Comparison of ENCODE assay signal across 9 cellular contexts in the genomic region with DNA sequence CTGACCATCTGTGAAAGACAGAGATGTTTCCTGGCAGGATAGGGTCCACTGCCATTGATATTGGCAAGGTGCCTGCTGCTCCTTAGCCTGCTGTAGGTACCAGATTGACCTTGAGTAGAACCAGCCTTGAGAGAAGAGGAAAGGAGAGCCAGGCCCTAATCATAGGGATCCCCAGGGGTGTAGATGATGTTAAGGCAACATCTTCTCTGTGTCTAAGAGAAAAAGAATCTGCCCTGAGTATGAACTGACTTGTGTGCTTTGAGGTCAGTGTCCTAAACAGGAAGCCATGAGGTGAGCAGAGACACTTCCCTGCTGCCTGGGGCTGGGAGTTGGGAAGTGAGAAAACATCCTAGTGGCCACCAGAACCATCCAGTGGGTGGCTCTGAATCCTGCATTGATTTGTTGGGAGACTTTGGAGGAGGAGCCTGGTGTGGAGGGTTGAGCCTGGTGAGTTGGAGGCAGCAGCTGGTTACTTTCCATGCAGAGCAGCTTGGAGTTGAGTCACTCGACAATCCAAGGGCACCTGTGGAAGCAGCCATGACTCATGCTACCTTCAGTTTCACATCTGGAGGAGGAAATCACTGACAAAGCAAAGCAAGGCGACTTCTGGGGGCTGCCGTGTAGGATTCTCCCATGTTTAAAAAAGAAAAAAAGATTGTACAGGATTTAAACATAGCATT. TPM values are rescaled to one million over a fixed set of nuclear protein-coding genes. Genes with fewer than 3 reads are reported as not detected.
DNase-seq lines count a peak whose midpoint lies in the region; ATAC-seq and TF ChIP-seq lines count a peak whose summit lies in the region.
"Had no signal": no experiment of that assay in that cellular context is flagged by ENCODE, and none has a peak within 500 bp of the region (broad histone marks: within the 10 kb centered on the region; RNA-seq: fewer than 3 reads in every experiment).

No MANE protein-coding gene starts in this region.

- H3K27me3 ChIP-seq in aorta (ENCODE audit: control insufficient read depth in 1 of 2, insufficient read depth in 2 of 2, low read length in 1 of 2) = no peaks in the 10 kb centered on the region
- H3K27me3 ChIP-seq in Karpas-422 (ENCODE audit: low read length) = no peaks in the 10 kb centered on the region

- 70 to 75% methylated on average over 3 of the region's 3 CpGs for WGBS in aorta, 2 donors

- H3K4me3 ChIP-seq in epithelial cell of esophagus (ENCODE audit: low read length) (no peak overlapping the region), aorta (ENCODE audit: low read length in 2 of 2) (no peak overlapping the region), Karpas-422 (ENCODE audit: low read length) (no peak overlapping the region)

- H3K9me3 ChIP-seq in aorta (ENCODE audit: control insufficient read depth, low read length) (no peaks in the 10 kb centered on the region), Karpas-422 (ENCODE audit: low read length) (no peaks in the 10 kb centered on the region)

- peak; percentile 94 for ATAC-seq in activated CD4-positive, CD25-positive, alpha-beta regulatory T cell treated with anti-CD3 and anti-CD28 coated beads, Interleukin-2, amount 50 U/mL, for 24 hours
- ATAC-seq in aorta (ENCODE audit: low FRiP score) (peak; percentile 73), GM21367 (IDR thresholded peaks at IDR 0.05; ENCODE audit: unreplicated experiment) (no peak)

- no peaks in the 10 kb centered on the region for H3K36me3 ChIP-seq in aorta (ENCODE audit: control insufficient read depth in 1 of 2, insufficient read depth in 2 of 2, low read length in 1 of 2)
- H3K36me3 ChIP-seq in Karpas-422 (ENCODE audit: insufficient read depth, low read length) = no peaks in the 10 kb centered on the region

- no peak overlapping the region for H3K4me2 ChIP-seq in Karpas-422 (ENCODE audit: low read depth, low read length, poor library complexity, severe bottlenecking)

- no peak overlapping the region for H2AFZ ChIP-seq in Karpas-422 (ENCODE audit: low read length)

- H3K9ac ChIP-seq in Karpas-422 (ENCODE audit: low read length) = no peak overlapping the region

- intact Hi-C loops in aorta (cut with DNase I) = loop anchor here in 1 of 2 donors (5.0 kb wide), 1 partner anchor 35 kb away; no protein-coding TSS in a partner anchor

- peak; percentile 56 for DNase-seq in SIG-M5 treated with dmso at 0.1 percent for 504 hours (lab: John Stamatoyannopoulos, UW; ENCODE audit: unreplicated experiment)
- DNase-seq in SIG-M5 (lab: John Stamatoyannopoulos, UW) = no peak
- peak; percentile 98 for DNase-seq in epithelial cell of esophagus (ENCODE audit: low read depth)
- DNase-seq in occipital lobe (lab: John Stamatoyannopoulos, UW) = peak; percentile 46
- peak in 1 of 2 donors; percentile 58 for DNase-seq in aorta
- DNase-seq in Karpas-422 = no peak
- DNase-seq: DND-41 had no signal

- no peaks in the 10 kb centered on the region for H3K79me2 ChIP-seq in Karpas-422 (ENCODE audit: low read length)

- peak; percentile 29 for TF ChIP-seq CTCF in epithelial cell of esophagus (IDR thresholded peaks at IDR 0.05; ENCODE audit: insufficient read depth, low read depth, low read length, missing control alignments)

- H3K4me1 ChIP-seq in aorta (ENCODE audit: control insufficient read depth in 1 of 2, insufficient read depth in 2 of 2, low read length in 2 of 2) (no peaks in the 10 kb centered on the region), Karpas-422 (ENCODE audit: low read length) (peaks cover 7% of the 10 kb centered on the region)

- no peaks in the 10 kb centered on the region for H4K20me1 ChIP-seq in Karpas-422 (ENCODE audit: insufficient read depth, low read depth, low read length)

- H3K27ac ChIP-seq in aorta (ENCODE audit: low read depth in 1 of 2, low read length in 2 of 2) (no peak overlapping the region), Karpas-422 (ENCODE audit: low read length) (no peak overlapping the region)

- no peaks in the 10 kb centered on the region for H3K9me2 ChIP-seq in Karpas-422 (replicated peaks; ENCODE audit: insufficient read depth, low read length)

RNA-seq across cellular contexts. Expression of gene BMERB1, which starts 47.8 kb away (rescaled TPM):
- total RNA-seq in occipital lobe = 81.6 TPM
- total RNA-seq in aorta = 10 to 100 TPM; 71.1 TPM
- 10 to 100 TPM; 52.2 to 76.7 TPM for polyA plus RNA-seq in aorta
- total RNA-seq in Karpas-422 (2014; rRNA removed; shearing (Covaris generic); ENCODE audit: low replicate concordance) = 0.22 TPM in 1 of 2 replicates, not detected in the other

Comparison
In these comparisons a context has a peak if more than half of its experiments do, and no peak if none do; other contexts are left out.
1. DNase-seq: peak in SIG-M5 treated with dmso at 0.1 percent for 504 hours (single experiment), epithelial cell of esophagus (single experiment) and occipital lobe (single experiment); none in SIG-M5 (single experiment) and Karpas-422 (single experiment).
2. RNA of gene BMERB1, which starts 47.8 kb away (total RNA-seq): 81.6 TPM in occipital lobe (single experiment) and 71.1 TPM in aorta; 0.22 TPM in Karpas-422; every median in the first group is over 10 times any median in the second.